ENCODE assay signal across 1 cellular context in genomic region chr9:137017071-137017470, GRCh38.
TF ChIP-seq lines count a peak whose summit lies in the region.

No MANE protein-coding gene starts in this region.

TF ChIP-seq in H1, 55 proteins besides CTCF, POLR2A, EP300 and RAD21:
- no peak for TF ChIP-seq SAP30 (IDR thresholded peaks at IDR 0.05; ENCODE audit: insufficient read depth, insufficient replicate concordance, low read length)
- TF ChIP-seq SIN3A (conservative IDR thresholded peaks at IDR 0.05 in 1 of 2, IDR thresholded peaks at IDR 0.05 in 1 of 2; ENCODE audit: low read depth in 1 of 2, low read length in 2 of 2), result no peak
- TF ChIP-seq TAF1 (IDR thresholded peaks at IDR 0.05; ENCODE audit: low read depth, low read length), result no peak
- TF ChIP-seq, protein P1, sequence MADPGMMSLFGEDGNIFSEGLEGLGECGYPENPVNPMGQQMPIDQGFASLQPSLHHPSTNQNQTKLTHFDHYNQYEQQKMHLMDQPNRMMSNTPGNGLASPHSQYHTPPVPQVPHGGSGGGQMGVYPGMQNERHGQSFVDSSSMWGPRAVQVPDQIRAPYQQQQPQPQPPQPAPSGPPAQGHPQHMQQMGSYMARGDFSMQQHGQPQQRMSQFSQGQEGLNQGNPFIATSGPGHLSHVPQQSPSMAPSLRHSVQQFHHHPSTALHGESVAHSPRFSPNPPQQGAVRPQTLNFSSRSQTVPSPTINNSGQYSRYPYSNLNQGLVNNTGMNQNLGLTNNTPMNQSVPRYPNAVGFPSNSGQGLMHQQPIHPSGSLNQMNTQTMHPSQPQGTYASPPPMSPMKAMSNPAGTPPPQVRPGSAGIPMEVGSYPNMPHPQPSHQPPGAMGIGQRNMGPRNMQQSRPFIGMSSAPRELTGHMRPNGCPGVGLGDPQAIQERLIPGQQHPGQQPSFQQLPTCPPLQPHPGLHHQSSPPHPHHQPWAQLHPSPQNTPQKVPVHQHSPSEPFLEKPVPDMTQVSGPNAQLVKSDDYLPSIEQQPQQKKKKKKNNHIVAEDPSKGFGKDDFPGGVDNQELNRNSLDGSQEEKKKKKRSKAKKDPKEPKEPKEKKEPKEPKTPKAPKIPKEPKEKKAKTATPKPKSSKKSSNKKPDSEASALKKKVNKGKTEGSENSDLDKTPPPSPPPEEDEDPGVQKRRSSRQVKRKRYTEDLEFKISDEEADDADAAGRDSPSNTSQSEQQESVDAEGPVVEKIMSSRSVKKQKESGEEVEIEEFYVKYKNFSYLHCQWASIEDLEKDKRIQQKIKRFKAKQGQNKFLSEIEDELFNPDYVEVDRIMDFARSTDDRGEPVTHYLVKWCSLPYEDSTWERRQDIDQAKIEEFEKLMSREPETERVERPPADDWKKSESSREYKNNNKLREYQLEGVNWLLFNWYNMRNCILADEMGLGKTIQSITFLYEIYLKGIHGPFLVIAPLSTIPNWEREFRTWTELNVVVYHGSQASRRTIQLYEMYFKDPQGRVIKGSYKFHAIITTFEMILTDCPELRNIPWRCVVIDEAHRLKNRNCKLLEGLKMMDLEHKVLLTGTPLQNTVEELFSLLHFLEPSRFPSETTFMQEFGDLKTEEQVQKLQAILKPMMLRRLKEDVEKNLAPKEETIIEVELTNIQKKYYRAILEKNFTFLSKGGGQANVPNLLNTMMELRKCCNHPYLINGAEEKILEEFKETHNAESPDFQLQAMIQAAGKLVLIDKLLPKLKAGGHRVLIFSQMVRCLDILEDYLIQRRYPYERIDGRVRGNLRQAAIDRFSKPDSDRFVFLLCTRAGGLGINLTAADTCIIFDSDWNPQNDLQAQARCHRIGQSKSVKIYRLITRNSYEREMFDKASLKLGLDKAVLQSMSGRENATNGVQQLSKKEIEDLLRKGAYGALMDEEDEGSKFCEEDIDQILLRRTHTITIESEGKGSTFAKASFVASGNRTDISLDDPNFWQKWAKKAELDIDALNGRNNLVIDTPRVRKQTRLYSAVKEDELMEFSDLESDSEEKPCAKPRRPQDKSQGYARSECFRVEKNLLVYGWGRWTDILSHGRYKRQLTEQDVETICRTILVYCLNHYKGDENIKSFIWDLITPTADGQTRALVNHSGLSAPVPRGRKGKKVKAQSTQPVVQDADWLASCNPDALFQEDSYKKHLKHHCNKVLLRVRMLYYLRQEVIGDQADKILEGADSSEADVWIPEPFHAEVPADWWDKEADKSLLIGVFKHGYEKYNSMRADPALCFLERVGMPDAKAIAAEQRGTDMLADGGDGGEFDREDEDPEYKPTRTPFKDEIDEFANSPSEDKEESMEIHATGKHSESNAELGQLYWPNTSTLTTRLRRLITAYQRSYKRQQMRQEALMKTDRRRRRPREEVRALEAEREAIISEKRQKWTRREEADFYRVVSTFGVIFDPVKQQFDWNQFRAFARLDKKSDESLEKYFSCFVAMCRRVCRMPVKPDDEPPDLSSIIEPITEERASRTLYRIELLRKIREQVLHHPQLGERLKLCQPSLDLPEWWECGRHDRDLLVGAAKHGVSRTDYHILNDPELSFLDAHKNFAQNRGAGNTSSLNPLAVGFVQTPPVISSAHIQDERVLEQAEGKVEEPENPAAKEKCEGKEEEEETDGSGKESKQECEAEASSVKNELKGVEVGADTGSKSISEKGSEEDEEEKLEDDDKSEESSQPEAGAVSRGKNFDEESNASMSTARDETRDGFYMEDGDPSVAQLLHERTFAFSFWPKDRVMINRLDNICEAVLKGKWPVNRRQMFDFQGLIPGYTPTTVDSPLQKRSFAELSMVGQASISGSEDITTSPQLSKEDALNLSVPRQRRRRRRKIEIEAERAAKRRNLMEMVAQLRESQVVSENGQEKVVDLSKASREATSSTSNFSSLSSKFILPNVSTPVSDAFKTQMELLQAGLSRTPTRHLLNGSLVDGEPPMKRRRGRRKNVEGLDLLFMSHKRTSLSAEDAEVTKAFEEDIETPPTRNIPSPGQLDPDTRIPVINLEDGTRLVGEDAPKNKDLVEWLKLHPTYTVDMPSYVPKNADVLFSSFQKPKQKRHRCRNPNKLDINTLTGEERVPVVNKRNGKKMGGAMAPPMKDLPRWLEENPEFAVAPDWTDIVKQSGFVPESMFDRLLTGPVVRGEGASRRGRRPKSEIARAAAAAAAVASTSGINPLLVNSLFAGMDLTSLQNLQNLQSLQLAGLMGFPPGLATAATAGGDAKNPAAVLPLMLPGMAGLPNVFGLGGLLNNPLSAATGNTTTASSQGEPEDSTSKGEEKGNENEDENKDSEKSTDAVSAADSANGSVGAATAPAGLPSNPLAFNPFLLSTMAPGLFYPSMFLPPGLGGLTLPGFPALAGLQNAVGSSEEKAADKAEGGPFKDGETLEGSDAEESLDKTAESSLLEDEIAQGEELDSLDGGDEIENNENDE (IDR thresholded peaks at IDR 0.05; ENCODE audit: insufficient replicate concordance, low read length), result no peak
TF ChIP-seq in H1: peak in this region for 0.
